In genomic region chr22:42437488-42438292, GRCh38 we compare ENCODE assay signal across 8 cellular contexts. TPM values are rescaled to one million over a fixed set of nuclear protein-coding genes. Genes with fewer than 3 reads are reported as not detected.
DNase-seq lines count a peak whose midpoint lies in the region; ATAC-seq and TF ChIP-seq lines count a peak whose summit lies in the region.

No MANE protein-coding gene starts in this region.

- H3K4me1 Mint-ChIP-seq in activated T-helper 17 cell treated with anti-CD3 and anti-CD28 coated beads, Interleukin-2, amount 50 U/mL, for 72 hours: peaks cover 5% of the 10 kb centered on the region
- H3K4me1 Mint-ChIP-seq in neural progenitor cell: peaks cover 36% of the 10 kb centered on the region

- TF ChIP-seq CTCF in fibroblast of villous mesenchyme (IDR thresholded peaks at IDR 0.05; ENCODE audit: insufficient read depth, low read depth, low read length) (peak; percentile 98), neural progenitor cell (IDR thresholded peaks at IDR 0.05) (peak; percentile 100)

- no peaks in the 10 kb centered on the region for H3K9me3 Mint-ChIP-seq in activated T-helper 17 cell treated with anti-CD3 and anti-CD28 coated beads, Interleukin-2, amount 50 U/mL, for 72 hours
- no peaks in the 10 kb centered on the region for H3K9me3 Mint-ChIP-seq in neural progenitor cell

- H3K27ac Mint-ChIP-seq in activated T-helper 17 cell treated with anti-CD3 and anti-CD28 coated beads, Interleukin-2, amount 50 U/mL, for 72 hours: peak overlapping the region; percentile 56
- H3K27ac Mint-ChIP-seq in neural progenitor cell: no peak overlapping the region

- H3K4me3 Mint-ChIP-seq in activated T-helper 17 cell treated with anti-CD3 and anti-CD28 coated beads, Interleukin-2, amount 50 U/mL, for 72 hours: peak overlapping the region; percentile 73
- peak overlapping the region; percentile 83 for H3K4me3 Mint-ChIP-seq in neural progenitor cell

- peaks cover 27% of the 10 kb centered on the region for H3K27me3 ChIP-seq in neural progenitor cell
- no peaks in the 10 kb centered on the region for H3K27me3 ChIP-seq in stomach smooth muscle (ENCODE audit: control insufficient read depth in 1 of 2, insufficient read depth in 2 of 2, low read length in 2 of 2)

- H3K4me3 ChIP-seq in fibroblast of villous mesenchyme (ENCODE audit: low read depth, low read length): peak overlapping the region; percentile 56
- H3K4me3 ChIP-seq in neural progenitor cell: peak overlapping the region; percentile 56
- H3K4me3 ChIP-seq in stomach smooth muscle (ENCODE audit: low read length in 2 of 2): peak overlapping the region; percentile 62 to 72

- peak; percentile 55 for ATAC-seq in GM18868 (IDR thresholded peaks at IDR 0.05; ENCODE audit: unreplicated experiment)
- peak; percentile 93 for ATAC-seq in activated T-helper 17 cell treated with anti-CD3 and anti-CD28 coated beads, Interleukin-2, amount 50 U/mL, for 72 hours (replicated peaks)

- H2AFZ ChIP-seq in neural progenitor cell (replicated peaks): peak overlapping the region; percentile 63

- H3K9ac ChIP-seq in neural progenitor cell (no peak overlapping the region), stomach smooth muscle (ENCODE audit: low read length in 2 of 2) (no peak overlapping the region)

- H3K4me1 ChIP-seq in neural progenitor cell (peaks cover 24% of the 10 kb centered on the region), stomach smooth muscle (ENCODE audit: control insufficient read depth, insufficient read depth, low read length) (peaks cover 31% of the 10 kb centered on the region)

- DNase-seq in AG08396 (ENCODE audit: low spot score) (peak; percentile 71), HUDEP-2 (lab: John Stamatoyannopoulos, UW; ENCODE audit: unreplicated experiment in 76 of 76) (peak in 49 of 76 experiments; percentile 2 to 63 (median 32)), RPMI8226 (peak; percentile 85), fibroblast of villous mesenchyme (ENCODE audit: low read depth) (peak; percentile 39), neural progenitor cell (ENCODE audit: low spot score) (peak; percentile 88)

- H3K9me3 ChIP-seq in neural progenitor cell (ENCODE audit: low read depth) (no peaks in the 10 kb centered on the region), stomach smooth muscle (ENCODE audit: control insufficient read depth in 2 of 2, low read length in 2 of 2) (no peaks in the 10 kb centered on the region)

- peak overlapping the region; percentile 75 for H3K4me2 ChIP-seq in neural progenitor cell

- no peaks in the 10 kb centered on the region for H3K27me3 Mint-ChIP-seq in activated T-helper 17 cell treated with anti-CD3 and anti-CD28 coated beads, Interleukin-2, amount 50 U/mL, for 72 hours
- peaks cover 16% of the 10 kb centered on the region for H3K27me3 Mint-ChIP-seq in neural progenitor cell (ENCODE audit: insufficient read depth, low read depth)

- peaks cover 38% of the 10 kb centered on the region for H3F3A ChIP-seq in neural progenitor cell (ENCODE audit: low read depth)

- H3K36me3 Mint-ChIP-seq in activated T-helper 17 cell treated with anti-CD3 and anti-CD28 coated beads, Interleukin-2, amount 50 U/mL, for 72 hours (ENCODE audit: low read depth): no peaks in the 10 kb centered on the region
- H3K36me3 Mint-ChIP-seq in neural progenitor cell: no peaks in the 10 kb centered on the region

- H3K79me2 ChIP-seq in neural progenitor cell (ENCODE audit: low read depth): no peaks in the 10 kb centered on the region

- no peaks in the 10 kb centered on the region for H3K36me3 ChIP-seq in neural progenitor cell
- no peaks in the 10 kb centered on the region for H3K36me3 ChIP-seq in stomach smooth muscle (ENCODE audit: control insufficient read depth in 2 of 2, insufficient read depth in 2 of 2, low read length in 2 of 2)

- peaks cover 3% of the 10 kb centered on the region for H4K20me1 ChIP-seq in neural progenitor cell (ENCODE audit: low read depth)

- no peak overlapping the region for H3K27ac ChIP-seq in neural progenitor cell
- no peak overlapping the region for H3K27ac ChIP-seq in stomach smooth muscle (ENCODE audit: low read length)

RNA-seq across cellular contexts. Expression of gene NFAM1, which starts 5.5 kb away (rescaled TPM):
- under 1 TPM; 0.15 to 0.40 TPM for total RNA-seq in activated T-helper 17 cell treated with anti-CD3 and anti-CD28 coated beads, Interleukin-2, amount 50 U/mL, for 72 hours
- total RNA-seq in fibroblast of villous mesenchyme (not detected in 2 replicates), neural progenitor cell (ENCODE audit: low replicate concordance) (0.19 and 0.40 TPM in 2 replicates)

Comparison
In these comparisons a context has a peak if more than half of its experiments do, and no peak if none do; other contexts are left out.
1. DNase-seq: peak in every context shown above with its lines; median percentile 88 in neural progenitor cell; 85 in RPMI8226; 71 in AG08396; 39 in fibroblast of villous mesenchyme; 32 in HUDEP-2.